17 cellular contexts compared by ENCODE assay signal in genomic region chr11:11524436-11525038, GRCh38.
DNase-seq lines count a peak whose midpoint lies in the region; ATAC-seq and TF ChIP-seq lines count a peak whose summit lies in the region.
"Had no signal": no experiment of that assay in that cellular context is flagged by ENCODE, and none has a peak within 500 bp of the region (broad histone marks: within the 10 kb centered on the region; RNA-seq: fewer than 3 reads in every experiment).

No MANE protein-coding gene starts in this region.

- peak; percentile 4 for DNase-seq in HFFc6
- peak; percentile 71 for DNase-seq in RPMI7951 (ENCODE audit: low read depth)
- no peak for DNase-seq in endothelial cell (ENCODE audit: low spot score)
- no peak for DNase-seq in SK-N-DZ (ENCODE audit: low spot score)
- no peak for DNase-seq in stimulated activated naive B cell treated with anti-CD40 and anti-IgM and Interleukin-4, amounts not matched to agents 10 μg/mL and 1 μg/mL and 100 μg/mL, for 72 hours
- no peak for DNase-seq in T-helper 1 cell
- no peak for DNase-seq in activated CD8-positive, alpha-beta memory T cell treated with anti-CD3 and anti-CD28 coated beads, Interleukin-2, amount 10 ng/mL, durations not matched to agents 7 days and 5 days
- DNase-seq: CD8-positive, alpha-beta T cell; DMS79 treated with DMSO at 0.1 percent for 48 hours; GF-D8; H9; NCI-H1048; NCI-H1436 treated with DMSO at 0.1 percent for 48 hours; NCI-H2081; NCI-H774; T-cell had no signal

- peaks cover 11% of the 10 kb centered on the region for H3K4me1 Mint-ChIP-seq in HFFc6 (ENCODE audit: low read depth)
- peaks cover 65% of the 10 kb centered on the region for H3K4me1 Mint-ChIP-seq in endothelial cell (ENCODE audit: unreplicated experiment)
- no peaks in the 10 kb centered on the region for H3K4me1 Mint-ChIP-seq in stimulated activated naive B cell treated with anti-CD40 and anti-IgM and Interleukin-4, amounts not matched to agents 10 μg/mL and 1 μg/mL and 100 μg/mL, for 72 hours
- H3K4me1 Mint-ChIP-seq in activated CD8-positive, alpha-beta memory T cell treated with anti-CD3 and anti-CD28 coated beads, Interleukin-2, amount 10 ng/mL, durations not matched to agents 7 days and 5 days: peaks cover 12% of the 10 kb centered on the region
- H3K4me1 Mint-ChIP-seq: T-cell had no signal

- CTCF ChIA-PET in activated CD8-positive, alpha-beta memory T cell treated with anti-CD3 and anti-CD28 coated beads, Interleukin-2, amount 10 ng/mL, durations not matched to agents 7 days and 5 days (lab: Charles Lee): no interaction called here

- no peak for TF ChIP-seq CTCF in HFFc6 (IDR thresholded peaks at IDR 0.05)
- TF ChIP-seq CTCF in endothelial cell (IDR thresholded peaks at IDR 0.05; ENCODE audit: unreplicated experiment): no peak

- no peak overlapping the region for H3K27ac Mint-ChIP-seq in HFFc6
- H3K27ac Mint-ChIP-seq in endothelial cell (ENCODE audit: unreplicated experiment): peak overlapping the region; percentile 54
- no peak overlapping the region for H3K27ac Mint-ChIP-seq in stimulated activated naive B cell treated with anti-CD40 and anti-IgM and Interleukin-4, amounts not matched to agents 10 μg/mL and 1 μg/mL and 100 μg/mL, for 72 hours
- no peak overlapping the region for H3K27ac Mint-ChIP-seq in activated CD8-positive, alpha-beta memory T cell treated with anti-CD3 and anti-CD28 coated beads, Interleukin-2, amount 10 ng/mL, durations not matched to agents 7 days and 5 days
- H3K27ac Mint-ChIP-seq: CD8-positive, alpha-beta T cell; H9; T-cell had no signal

- H3K27me3 Mint-ChIP-seq in HFFc6 (ENCODE audit: insufficient read depth) (peaks cover 20% of the 10 kb centered on the region), endothelial cell (ENCODE audit: unreplicated experiment) (no peaks in the 10 kb centered on the region)
- H3K27me3 Mint-ChIP-seq in stimulated activated naive B cell treated with anti-CD40 and anti-IgM and Interleukin-4, amounts not matched to agents 10 μg/mL and 1 μg/mL and 100 μg/mL, for 72 hours: peaks cover 3 to 6% of the 10 kb centered on the region in 2 donors
- H3K27me3 Mint-ChIP-seq in activated CD8-positive, alpha-beta memory T cell treated with anti-CD3 and anti-CD28 coated beads, Interleukin-2, amount 10 ng/mL, durations not matched to agents 7 days and 5 days: peaks cover 5% of the 10 kb centered on the region

- H3K36me3 Mint-ChIP-seq in HFFc6 (ENCODE audit: low read depth) (no peaks in the 10 kb centered on the region), endothelial cell (ENCODE audit: low read depth, unreplicated experiment) (peaks cover 18% of the 10 kb centered on the region)
- no peaks in the 10 kb centered on the region for H3K36me3 Mint-ChIP-seq in stimulated activated naive B cell treated with anti-CD40 and anti-IgM and Interleukin-4, amounts not matched to agents 10 μg/mL and 1 μg/mL and 100 μg/mL, for 72 hours
- H3K36me3 Mint-ChIP-seq in activated CD8-positive, alpha-beta memory T cell treated with anti-CD3 and anti-CD28 coated beads, Interleukin-2, amount 10 ng/mL, durations not matched to agents 7 days and 5 days: no peaks in the 10 kb centered on the region
- H3K36me3 Mint-ChIP-seq: CD8-positive, alpha-beta T cell; T-cell had no signal

- H3K9me3 Mint-ChIP-seq in HFFc6 (no peaks in the 10 kb centered on the region), endothelial cell (ENCODE audit: unreplicated experiment) (no peaks in the 10 kb centered on the region)
- H3K9me3 Mint-ChIP-seq in stimulated activated naive B cell treated with anti-CD40 and anti-IgM and Interleukin-4, amounts not matched to agents 10 μg/mL and 1 μg/mL and 100 μg/mL, for 72 hours: peaks cover 0 to 2% of the 10 kb centered on the region in 2 donors
- no peaks in the 10 kb centered on the region for H3K9me3 Mint-ChIP-seq in activated CD8-positive, alpha-beta memory T cell treated with anti-CD3 and anti-CD28 coated beads, Interleukin-2, amount 10 ng/mL, durations not matched to agents 7 days and 5 days (ENCODE audit: low read depth)
- H3K9me3 Mint-ChIP-seq: H9 had no signal

- no peak for ATAC-seq in stimulated activated naive B cell treated with anti-CD40 and anti-IgM and Interleukin-4, amounts not matched to agents 10 μg/mL and 1 μg/mL and 100 μg/mL, for 72 hours (replicated peaks)
- ATAC-seq in activated CD8-positive, alpha-beta memory T cell treated with anti-CD3 and anti-CD28 coated beads, Interleukin-2, amount 10 ng/mL, durations not matched to agents 7 days and 5 days: no peak
- ATAC-seq: CD8-positive, alpha-beta T cell; K562; T-cell had no signal

- peak overlapping the region; percentile 7; the same call in 1 of the 2 replicates for H3K4me3 Mint-ChIP-seq in HFFc6
- no peak overlapping the region for H3K4me3 Mint-ChIP-seq in endothelial cell (ENCODE audit: unreplicated experiment)
- no peak overlapping the region for H3K4me3 Mint-ChIP-seq in stimulated activated naive B cell treated with anti-CD40 and anti-IgM and Interleukin-4, amounts not matched to agents 10 μg/mL and 1 μg/mL and 100 μg/mL, for 72 hours
- no peak overlapping the region for H3K4me3 Mint-ChIP-seq in activated CD8-positive, alpha-beta memory T cell treated with anti-CD3 and anti-CD28 coated beads, Interleukin-2, amount 10 ng/mL, durations not matched to agents 7 days and 5 days
- H3K4me3 Mint-ChIP-seq: CD8-positive, alpha-beta T cell; H9; T-cell had no signal

Comparison
In these comparisons a context has a peak if more than half of its experiments do, and no peak if none do; other contexts are left out.
1. DNase-seq: peak in HFFc6 (single experiment) and RPMI7951 (single experiment); none in endothelial cell (single experiment), SK-N-DZ (single experiment), stimulated activated naive B cell treated with anti-CD40 and anti-IgM and Interleukin-4, amounts not matched to agents 10 μg/mL and 1 μg/mL and 100 μg/mL, for 72 hours (single experiment), T-helper 1 cell (0 of 5) and activated CD8-positive, alpha-beta memory T cell treated with anti-CD3 and anti-CD28 coated beads, Interleukin-2, amount 10 ng/mL, durations not matched to agents 7 days and 5 days (single experiment).